In genomic region chr11:118922745-118923627, GRCh38 we compare ENCODE assay signal across 7 cellular contexts. TPM values are rescaled to one million over a fixed set of nuclear protein-coding genes. Genes with fewer than 3 reads are reported as not detected.
DNase-seq lines count a peak whose midpoint lies in the region; ATAC-seq and TF ChIP-seq lines count a peak whose summit lies in the region.

No MANE protein-coding gene starts in this region.

- peaks cover 73% of the 10 kb centered on the region for H3K4me1 ChIP-seq in HUES6 (ENCODE audit: control insufficient read depth, insufficient read depth, low read length)

- H3K27me3 ChIP-seq in HUES6 (ENCODE audit: control insufficient read depth, insufficient read depth, low read length), result peaks cover 8% of the 10 kb centered on the region; the same call in 1 of the 2 replicates
- no peaks in the 10 kb centered on the region for H3K27me3 ChIP-seq in kidney epithelial cell (ENCODE audit: control insufficient read depth, insufficient read depth, low read length)

- ATAC-seq in esophagus mucosa, result no peak

- in situ Hi-C loops in astrocyte of the spinal cord (cut with HindIII; ENCODE audit: low sequenced_read_pairs), result no loop called here

- H3K27ac ChIP-seq in HUES6 (ENCODE audit: low read depth, low read length), result peak overlapping the region; percentile 35; the same call in 1 of the 2 replicates
- peak overlapping the region; percentile 72 for H3K27ac ChIP-seq in substantia nigra (ENCODE audit: low read depth, low read length, poor library complexity, severe bottlenecking)

- DNase-seq in astrocyte of the spinal cord (ENCODE audit: low read depth, low spot score) (no peak), kidney epithelial cell (ENCODE audit: low read depth) (no peak), substantia nigra (lab: John Stamatoyannopoulos, UW) (no peak), NCI-H1105 (lab: John Stamatoyannopoulos, UW) (no peak)
- DNase-seq in activated CD4-positive, alpha-beta T cell treated with anti-CD3 and anti-CD28 coated beads, Interleukin-2, amount 50 U/mL, for 4 hours, result no peak

- no peak overlapping the region for H3K9ac ChIP-seq in HUES6 (ENCODE audit: low read length)

- H3K4me3 ChIP-seq in HUES6 (ENCODE audit: low read depth, low read length), result peak overlapping the region; percentile 92
- H3K4me3 ChIP-seq in astrocyte of the spinal cord (ENCODE audit: low read depth, low read length), result peak overlapping the region; percentile 98
- H3K4me3 ChIP-seq in kidney epithelial cell (ENCODE audit: low read depth, low read length), result peak overlapping the region; percentile 91

- no peaks in the 10 kb centered on the region for H3K36me3 ChIP-seq in HUES6 (ENCODE audit: control insufficient read depth, insufficient read depth, low read length)
- no peaks in the 10 kb centered on the region for H3K36me3 ChIP-seq in kidney epithelial cell (ENCODE audit: control insufficient read depth, insufficient read depth, low read length)

- TF ChIP-seq CTCF in astrocyte of the spinal cord (IDR thresholded peaks at IDR 0.05; ENCODE audit: low read depth, low read length) (no peak), kidney epithelial cell (IDR thresholded peaks at IDR 0.05; ENCODE audit: insufficient read depth, low read length, poor library complexity, severe bottlenecking) (no peak)

- H3K9me3 ChIP-seq in HUES6 (ENCODE audit: control insufficient read depth, insufficient read depth, low read depth, low read length), result no peaks in the 10 kb centered on the region

RNA-seq across cellular contexts. Expression of gene BCL9L, which starts 2.7 kb away (rescaled TPM):
- 48.3 and 51.9 TPM in 2 replicates for total RNA-seq in kidney epithelial cell
- 44.6 TPM for total RNA-seq in esophagus mucosa

RNA-seq across cellular contexts. Expression of gene UPK2, which starts 33.1 kb away (rescaled TPM):
- 0.25 TPM in 1 of 2 replicates, not detected in the other for total RNA-seq in kidney epithelial cell
- total RNA-seq in esophagus mucosa, result 0.32 TPM

RNA-seq across cellular contexts. Expression of gene CXCR5, which starts 39.3 kb away (rescaled TPM):
- under 0.01 and 0.14 TPM in 2 replicates for total RNA-seq in kidney epithelial cell
- 0.20 TPM for total RNA-seq in esophagus mucosa

RNA-seq across cellular contexts. Expression of gene FOXR1, which starts 48.6 kb away (rescaled TPM):
- total RNA-seq in kidney epithelial cell, result not detected in 2 replicates
- total RNA-seq in esophagus mucosa, result not detected
